In the genomic region with DNA sequence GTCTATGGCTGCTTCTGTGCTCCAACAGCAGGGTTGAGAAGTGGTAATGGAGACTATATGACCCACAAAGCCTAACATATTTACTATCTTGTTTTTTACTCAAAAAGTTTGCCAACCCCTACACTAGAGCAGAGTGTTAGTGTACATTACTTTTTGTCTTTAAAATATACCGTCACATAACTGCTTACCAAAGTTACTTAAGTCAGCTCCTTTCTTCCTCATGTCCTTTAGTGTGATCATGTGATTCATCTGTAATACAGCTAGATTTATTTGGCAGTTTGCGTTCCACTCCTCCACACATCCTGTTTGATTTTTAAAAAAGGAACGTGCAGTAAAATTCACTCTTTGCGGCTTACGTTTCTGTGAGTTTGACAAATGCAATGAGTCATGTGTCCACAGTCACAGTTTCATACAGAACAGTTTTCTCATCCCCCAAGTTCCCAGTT, we compare ENCODE assay signal across 9 cellular contexts.
DNase-seq lines count a peak whose midpoint lies in the region; ATAC-seq and TF ChIP-seq lines count a peak whose summit lies in the region.
"Had no signal": no experiment of that assay in that cellular context is flagged by ENCODE, and none has a peak within 500 bp of the region (broad histone marks: within the 10 kb centered on the region; RNA-seq: fewer than 3 reads in every experiment).

No MANE protein-coding gene starts in this region.

- peak overlapping the region; percentile 80 to 83 for H3K27ac Mint-ChIP-seq in effector memory CD8-positive, alpha-beta T cell

- no peaks in the 10 kb centered on the region for H3K27me3 ChIP-seq in testis
- H3K27me3 ChIP-seq: BLaER1 treated with 17β-estradiol and CSF1 and Interleukin-3, amounts not matched to agents 10 nM and 100 nM had no signal

- peak; percentile 89 for ATAC-seq in HG02938 (IDR thresholded peaks at IDR 0.05; ENCODE audit: unreplicated experiment)
- peak; percentile 87 for ATAC-seq in effector memory CD8-positive, alpha-beta T cell (replicated peaks)

- peak; percentile 24 for DNase-seq in activated CD4-positive, alpha-beta T cell treated with anti-CD3 and anti-CD28 coated beads for 48 hours
- no peak for DNase-seq in activated CD4-positive, alpha-beta T cell treated with anti-CD3 and anti-CD28 coated beads for 1 hour
- DNase-seq in RPMI7951 (ENCODE audit: low read depth) (peak; percentile 88), retinal pigment epithelial cell (ENCODE audit: low read depth) (peak; percentile 69), NCI-H2029 treated with DMSO at 0.1 percent for 48 hours (lab: John Stamatoyannopoulos, UW) (no peak), testis (no peak)
- no peak for DNase-seq in effector memory CD8-positive, alpha-beta T cell

- H3K4me1 Mint-ChIP-seq in effector memory CD8-positive, alpha-beta T cell (ENCODE audit: low read depth in 2 of 2), result peaks cover 12 to 14% of the 10 kb centered on the region in 2 donors

- no peaks in the 10 kb centered on the region for H3K36me3 Mint-ChIP-seq in effector memory CD8-positive, alpha-beta T cell (ENCODE audit: insufficient read depth)

- no peak for TF ChIP-seq CTCF in retinal pigment epithelial cell (conservative IDR thresholded peaks at IDR 0.05; ENCODE audit: low read depth, low read length)
- no peak for TF ChIP-seq CTCF in testis (IDR thresholded peaks at IDR 0.05)

- no peaks in the 10 kb centered on the region for H3K36me3 ChIP-seq in testis (ENCODE audit: low read depth, missing control alignments)
- H3K36me3 ChIP-seq: BLaER1 treated with 17β-estradiol and CSF1 and Interleukin-3, amounts not matched to agents 10 nM and 100 nM had no signal

- H3K9me3 Mint-ChIP-seq in effector memory CD8-positive, alpha-beta T cell, result no peaks in the 10 kb centered on the region

- no peak for TF ChIP-seq POLR2A in testis (IDR thresholded peaks at IDR 0.05)

- intact Hi-C loops in testis (cut with DNase I; ENCODE audit: low total_unique reads), result no loop called here

- H3K27me3 Mint-ChIP-seq in effector memory CD8-positive, alpha-beta T cell, result no peaks in the 10 kb centered on the region

- H3K4me3 ChIP-seq in retinal pigment epithelial cell (ENCODE audit: low read length), result no peak overlapping the region
- H3K4me3 ChIP-seq in testis, result no peak overlapping the region

- no peaks in the 10 kb centered on the region for H3K9me3 ChIP-seq in testis
- H3K9me3 ChIP-seq: BLaER1 treated with 17β-estradiol and CSF1 and Interleukin-3, amounts not matched to agents 10 nM and 100 nM had no signal

- H3K4me3 Mint-ChIP-seq in effector memory CD8-positive, alpha-beta T cell, result peak overlapping the region; percentile 8 to 53

- H3K4me1 ChIP-seq in testis, result no peaks in the 10 kb centered on the region

- 38 to 39% methylated on average over 5 of the region's 5 CpGs for WGBS in testis, 2 donors

- H3K27ac ChIP-seq in testis, result no peak overlapping the region

Comparison
In these comparisons a context has a peak if more than half of its experiments do, and no peak if none do; other contexts are left out.
1. DNase-seq: peak in activated CD4-positive, alpha-beta T cell treated with anti-CD3 and anti-CD28 coated beads for 48 hours (single experiment), RPMI7951 (single experiment) and retinal pigment epithelial cell (single experiment); none in activated CD4-positive, alpha-beta T cell treated with anti-CD3 and anti-CD28 coated beads for 1 hour (single experiment), effector memory CD8-positive, alpha-beta T cell (0 of 3), NCI-H2029 treated with DMSO at 0.1 percent for 48 hours (single experiment) and testis (single experiment).